Comparison of ENCODE assay signal across 17 cellular contexts in the genomic region with DNA sequence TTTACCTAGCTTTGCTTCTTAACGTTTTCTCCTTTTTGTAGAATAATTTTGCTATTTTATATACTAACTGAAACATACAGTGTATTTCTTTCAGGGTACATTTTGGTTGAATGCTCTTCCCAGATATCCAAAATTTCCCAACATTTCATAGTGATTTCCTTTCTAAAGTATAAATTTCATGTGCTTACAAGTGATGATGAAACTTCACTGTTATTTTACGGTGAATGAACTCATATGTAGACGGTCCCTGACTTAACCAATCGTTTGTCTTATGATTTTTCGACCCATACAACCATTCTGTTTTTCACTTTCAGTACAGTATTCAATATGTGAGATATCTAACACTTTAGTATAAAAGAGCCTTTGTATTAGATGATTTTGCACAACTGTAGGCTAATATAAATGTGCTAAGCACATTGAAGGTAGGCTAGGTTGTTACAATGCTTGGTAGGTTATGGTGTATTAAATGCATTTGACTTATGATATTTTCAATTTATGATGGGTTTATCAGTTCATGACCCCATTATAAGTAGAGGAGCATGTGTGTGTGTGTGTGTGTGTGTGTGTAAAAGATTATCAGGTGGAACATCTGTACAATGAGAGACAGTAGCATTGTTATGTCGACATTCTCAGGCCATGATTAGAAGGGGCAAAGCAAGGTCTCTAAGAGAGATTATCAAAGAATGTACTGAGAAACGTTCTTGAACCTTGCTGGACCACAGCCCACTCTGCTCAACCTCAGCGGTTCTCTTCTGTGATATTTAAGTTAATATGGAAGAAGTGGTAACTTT. TPM values are rescaled to one million over a fixed set of nuclear protein-coding genes. Genes with fewer than 3 reads are reported as not detected.
A peak's percentile ranks its signal among the peaks of the same experiment; 100 is the strongest.
DNase-seq lines count a peak whose midpoint lies in the region; ATAC-seq and TF ChIP-seq lines count a peak whose summit lies in the region.
"Had no signal": no experiment of that assay in that cellular context is flagged by ENCODE, and none has a peak within 500 bp of the region (broad histone marks: within the 10 kb centered on the region; RNA-seq: fewer than 3 reads in every experiment).

No MANE protein-coding gene starts in this region.

- H3K9ac ChIP-seq in IMR-90 (ENCODE audit: low read depth, low read length) = no peak overlapping the region

- TF ChIP-seq RAD21 in IMR-90 (IDR thresholded peaks at IDR 0.05; ENCODE audit: low read length) = no peak

- peaks cover 42 to 68% (median 67%) of the 10 kb centered on the region in 4 donors for H3K4me1 Mint-ChIP-seq in CD4-positive, CD25-positive, alpha-beta regulatory T cell
- H3K4me1 Mint-ChIP-seq in effector memory CD8-positive, alpha-beta T cell (ENCODE audit: low read depth in 2 of 2) = peaks cover 33 to 49% of the 10 kb centered on the region in 2 donors
- H3K4me1 Mint-ChIP-seq in memory B cell = peaks cover 45% of the 10 kb centered on the region

- H3K9me1 ChIP-seq in IMR-90 (ENCODE audit: insufficient read depth, low read length) = peaks cover 14% of the 10 kb centered on the region; the same call in 1 of the 2 replicates

- H3K14ac ChIP-seq in IMR-90 (replicated peaks; ENCODE audit: low read depth, low read length) = no peak overlapping the region

- H3K27me3 Mint-ChIP-seq in CD4-positive, CD25-positive, alpha-beta regulatory T cell = no peaks in the 10 kb centered on the region
- H3K27me3 Mint-ChIP-seq in effector memory CD8-positive, alpha-beta T cell = no peaks in the 10 kb centered on the region
- H3K27me3 Mint-ChIP-seq in memory B cell = no peaks in the 10 kb centered on the region

- H4K8ac ChIP-seq in IMR-90 (ENCODE audit: low read depth in 2 of 2, low read length in 2 of 2) = no peak overlapping the region

- H3K4me1 ChIP-seq in CD4-positive, CD25-positive, alpha-beta regulatory T cell (ENCODE audit: control insufficient read depth, insufficient read depth, low read length, poor library complexity, severe bottlenecking) = peaks cover 21% of the 10 kb centered on the region
- H3K4me1 ChIP-seq in IMR-90 (ENCODE audit: control insufficient read depth, insufficient read depth, low read length) (peaks cover 11% of the 10 kb centered on the region), testis (peaks cover 9% of the 10 kb centered on the region)
- H3K4me1 ChIP-seq: BE2C had no signal

- WGBS in IMR-90 (ENCODE audit: extremely low coverage in 2 of 2, insufficient read length in 1 of 2), 2 experiments = no CpG with 5 or more reads among the region's 8 CpGs
- 63 to 65% methylated on average over 8 of the region's 8 CpGs for WGBS in testis, 2 donors

- H3K23ac ChIP-seq in IMR-90 (ENCODE audit: low read depth, low read length) = 0 out of 2 replicates have a peak overlapping the region, but pooled peaks have one; percentile 11

- H3K18ac ChIP-seq in IMR-90 (ENCODE audit: low read depth, low read length) = no peak overlapping the region

- CTCF ChIA-PET in IMR-90 (lab: Yijun Ruan, JAX) = no interaction called here

- TF ChIP-seq CTCF in IMR-90 (conservative IDR thresholded peaks at IDR 0.05; ENCODE audit: low read depth, low read length) (no peak), testis (IDR thresholded peaks at IDR 0.05) (no peak)

- no peak overlapping the region for H2BK20ac ChIP-seq in IMR-90 (ENCODE audit: low read depth, low read length)

- H3K36me3 ChIP-seq in CD4-positive, CD25-positive, alpha-beta regulatory T cell (ENCODE audit: control insufficient read depth, insufficient read depth, low read length) = peaks cover 6% of the 10 kb centered on the region
- H3K36me3 ChIP-seq in IMR-90 (ENCODE audit: control insufficient read depth, insufficient read depth, low read length) = peaks cover 3% of the 10 kb centered on the region; the same call in 1 of the 2 replicates
- no peaks in the 10 kb centered on the region for H3K36me3 ChIP-seq in testis (ENCODE audit: low read depth, missing control alignments)
- H3K36me3 ChIP-seq: BE2C had no signal

- POLR2A ChIA-PET in IMR-90 (lab: Charles Lee; ENCODE audit: unreplicated experiment) = no interaction called here

- peaks cover 0 to 20% (median 4%) of the 10 kb centered on the region in 7 donors for H3K9me3 Mint-ChIP-seq in CD4-positive, CD25-positive, alpha-beta regulatory T cell
- H3K9me3 Mint-ChIP-seq in effector memory CD8-positive, alpha-beta T cell = peaks cover 0 to 20% of the 10 kb centered on the region in 2 donors
- H3K9me3 Mint-ChIP-seq in memory B cell = peaks cover 11% of the 10 kb centered on the region

- H2AK5ac ChIP-seq in IMR-90 (ENCODE audit: low read depth, low read length) = no peak overlapping the region

- peak overlapping the region in 2 of 4 donors; percentile 20 to 32 for H3K4me3 Mint-ChIP-seq in CD4-positive, CD25-positive, alpha-beta regulatory T cell
- no peak overlapping the region for H3K4me3 Mint-ChIP-seq in effector memory CD8-positive, alpha-beta T cell
- H3K4me3 Mint-ChIP-seq in memory B cell = no peak overlapping the region
- H3K4me3 Mint-ChIP-seq: H9 had no signal

- no peak overlapping the region for H4K91ac ChIP-seq in IMR-90 (ENCODE audit: insufficient read depth, low read depth, low read length)

- no peak for DNase-seq in CD4-positive, CD25-positive, alpha-beta regulatory T cell
- DNase-seq in IMR-90 (no peak), memory B cell (ENCODE audit: low spot score in 2 of 2) (no peak), testis (no peak)
- no peak for DNase-seq in effector memory CD8-positive, alpha-beta T cell
- no peak for DNase-seq in activated naive CD4-positive, alpha-beta T cell (lab: John Stamatoyannopoulos, UW)
- DNase-seq: BE2C, DND-41, H9, NCI-H1436, NCI-H2029 treated with DMSO at 0.1 percent for 48 hours, NCI-H510A, NCI-H774 had no signal

- TF ChIP-seq POLR2A in IMR-90 (IDR thresholded peaks at IDR 0.05; ENCODE audit: low read depth, low read length) (no peak), testis (IDR thresholded peaks at IDR 0.05) (no peak)

- H4K20me1 ChIP-seq in IMR-90 (ENCODE audit: insufficient read depth, low read length) = peaks cover 5% of the 10 kb centered on the region; the same call in 1 of the 2 replicates

- no peak overlapping the region for H2BK15ac ChIP-seq in IMR-90 (ENCODE audit: low read depth, low read length)

- H2BK5ac ChIP-seq in IMR-90 (ENCODE audit: low read depth, low read length, poor library complexity, severe bottlenecking) = no peak overlapping the region

- H3K36me3 Mint-ChIP-seq in CD4-positive, CD25-positive, alpha-beta regulatory T cell = peaks cover 37% of the 10 kb centered on the region
- peaks cover 10% of the 10 kb centered on the region for H3K36me3 Mint-ChIP-seq in effector memory CD8-positive, alpha-beta T cell (ENCODE audit: insufficient read depth)
- peaks cover 34% of the 10 kb centered on the region for H3K36me3 Mint-ChIP-seq in memory B cell

- no peak overlapping the region for H2BK120ac ChIP-seq in IMR-90 (ENCODE audit: low read depth, low read length)

- no peak overlapping the region for H3K4me2 ChIP-seq in IMR-90 (ENCODE audit: low read depth, low read length)

- peaks cover 15 to 17% of the 10 kb centered on the region in 2 experiments for H3K9me3 ChIP-seq in CD4-positive, CD25-positive, alpha-beta regulatory T cell (ENCODE audit: control insufficient read depth in 2 of 2, low read length in 2 of 2)
- H3K9me3 ChIP-seq in IMR-90 (ENCODE audit: control insufficient read depth, insufficient read depth, low read length) = no peaks in the 10 kb centered on the region
- H3K9me3 ChIP-seq in testis = no peaks in the 10 kb centered on the region
- H3K9me3 ChIP-seq: BE2C had no signal

- H2AK9ac ChIP-seq in IMR-90 (replicated peaks; ENCODE audit: low read depth, low read length, poor library complexity) = no peak overlapping the region

- dilution Hi-C loops in IMR-90 (cut with HindIII; ENCODE audit: low sequenced_read_pairs, unreplicated experiment) = no loop called here

- H3K56ac ChIP-seq in IMR-90 (ENCODE audit: extremely low read depth, insufficient read depth, low read length) = no peak overlapping the region

- in situ Hi-C loops in IMR-90 (cut with MboI; ENCODE audit: low sequenced_read_pairs) = no loop called here

- H3K27ac Mint-ChIP-seq in CD4-positive, CD25-positive, alpha-beta regulatory T cell = peak overlapping the region in 2 of 3 donors; percentile 34 to 69
- peak overlapping the region; percentile 2 to 47 for H3K27ac Mint-ChIP-seq in effector memory CD8-positive, alpha-beta T cell
- peak overlapping the region; percentile 15 for H3K27ac Mint-ChIP-seq in memory B cell

- no peaks in the 10 kb centered on the region for H3K27me3 ChIP-seq in CD4-positive, CD25-positive, alpha-beta regulatory T cell (ENCODE audit: control insufficient read depth, insufficient read depth, low read length)
- H3K27me3 ChIP-seq in IMR-90 (ENCODE audit: control insufficient read depth, insufficient read depth, low read length) = no peaks in the 10 kb centered on the region
- H3K27me3 ChIP-seq in testis = no peaks in the 10 kb centered on the region
- H3K27me3 ChIP-seq: BE2C had no signal

- H3K79me1 ChIP-seq in IMR-90 (ENCODE audit: low read depth in 1 of 2, low read length in 2 of 2) = peaks cover 27 to 53% of the 10 kb centered on the region in 2 experiments

- H3K27ac ChIP-seq in CD4-positive, CD25-positive, alpha-beta regulatory T cell (ENCODE audit: insufficient read depth, low read length, poor library complexity, severe bottlenecking) = no peak overlapping the region
- no peak overlapping the region for H3K27ac ChIP-seq in IMR-90 (ENCODE audit: insufficient read depth, low read length)
- no peak overlapping the region for H3K27ac ChIP-seq in testis
- H3K27ac ChIP-seq: SK-N-MC had no signal

- no peak overlapping the region for H2AFZ ChIP-seq in IMR-90 (replicated peaks; ENCODE audit: low read length, poor library complexity)

- BruUV-seq in IMR-90 (replicated peaks; lab: Mats Ljungman, UMichigan) = no TSS peak

- H4K5ac ChIP-seq in IMR-90 (ENCODE audit: low read depth, low read length) = no peak overlapping the region; the same call in 1 of the 2 replicates

- ATAC-seq in CD4-positive, CD25-positive, alpha-beta regulatory T cell (ENCODE audit: low read depth in 2 of 2) = no peak
- ATAC-seq in IMR-90 (ENCODE audit: low read depth) (no peak), memory B cell (ENCODE audit: low read depth) (no peak), GM18867 (IDR thresholded peaks at IDR 0.05; ENCODE audit: unreplicated experiment) (no peak)
- ATAC-seq in effector memory CD8-positive, alpha-beta T cell (replicated peaks) = no peak
- ATAC-seq: Panc1, Right ventricle myocardium inferior had no signal

- intact Hi-C loops in IMR-90 (cut with micrococcal nuclease) = no loop called here
- intact Hi-C loops in testis (cut with DNase I; ENCODE audit: low total_unique reads) = no loop called here

- H3K4ac ChIP-seq in IMR-90 (ENCODE audit: low read depth, low read length) = no peak overlapping the region

- H3K4me3 ChIP-seq in CD4-positive, CD25-positive, alpha-beta regulatory T cell (ENCODE audit: low read depth, low read length) = no peak overlapping the region
- H3K4me3 ChIP-seq in IMR-90 (ENCODE audit: insufficient read depth, low read depth, low read length) = no peak overlapping the region
- H3K4me3 ChIP-seq in testis = no peak overlapping the region
- H3K4me3 ChIP-seq: SK-N-MC had no signal

RNA-seq across cellular contexts. Expression of a gene that starts 20.9 kb away (rescaled TPM):
- 96.4 TPM for total RNA-seq in CD4-positive, CD25-positive, alpha-beta regulatory T cell
- polyA plus RNA-seq in CD4-positive, CD25-positive, alpha-beta regulatory T cell = 1 to 10 TPM; 3.9 to 7.7 (median 7.1) TPM
- total RNA-seq in IMR-90 (2012; rRNA removed) (16.7 and 17.2 TPM in 2 replicates), testis (10 to 100 TPM; 44.1 to 53.3 TPM)
- polyA plus RNA-seq in IMR-90 (2012; rRNA removed) (13.0 and 14.4 TPM in 2 replicates), testis (ENCODE audit: insufficient read depth, low read depth, low replicate concordance) (15.5 TPM)
- 7.3 and 8.8 TPM in 2 replicates for polyA plus RNA-seq in IMR-90 (2012; cell fraction: cytosol; rRNA removed)
- polyA plus RNA-seq in IMR-90 (2012; cell fraction: nucleus; rRNA removed; ENCODE audit: low replicate concordance) = 32.2 and 33.4 TPM in 2 replicates
